2 cellular contexts compared by ENCODE assay signal in genomic region chr22:30881361-30882180, GRCh38.
A peak's percentile ranks its signal among the peaks of the same experiment; 100 is the strongest.
TF ChIP-seq lines count a peak whose summit lies in the region.

No MANE protein-coding gene starts in this region.

TF ChIP-seq in K562, 482 proteins besides CTCF, POLR2A, EP300 and RAD21 (continued from another document and continues in another):
- TF ChIP-seq TBL1XR1 (IDR thresholded peaks at IDR 0.05; ENCODE audit: low read length in 2 of 2) (peak; percentile 15 to 58; a peak in 1 of 4 replicates), NELFE (IDR thresholded peaks at IDR 0.05; ENCODE audit: insufficient read depth, insufficient read length) (no peak), EP400 (IDR thresholded peaks at IDR 0.05) (peak; percentile 74; the same call in 1 of the 2 replicates), NFRKB (IDR thresholded peaks at IDR 0.05; ENCODE audit: low read depth) (no peak), ZNF655 (CRISPR knock-in tag; IDR thresholded peaks at IDR 0.05) (no peak), TAF1 (IDR thresholded peaks at IDR 0.05; ENCODE audit: control insufficient read depth, extremely low read depth, insufficient read depth, low read length, severe bottlenecking) (peak; percentile 65), ZBTB7A (IDR thresholded peaks at IDR 0.05; ENCODE audit: borderline replicate concordance, control insufficient read depth, low read depth, low read length) (peak; percentile 89; the same call in 1 of the 2 replicates), ZNF57 (CRISPR knock-in tag; IDR thresholded peaks at IDR 0.05) (no peak), ZFX (CRISPR knock-in tag; IDR thresholded peaks at IDR 0.05) (peak; percentile 78), KLF10 (CRISPR knock-in tag; IDR thresholded peaks at IDR 0.05) (no peak), SIN3B (IDR thresholded peaks at IDR 0.05; ENCODE audit: low read depth) (no peak), MXI1 (IDR thresholded peaks at IDR 0.05; ENCODE audit: low read depth, low read length) (0 out of 2 replicates have a peak, but pooled peaks have one; percentile 61), ZFP36 (IDR thresholded peaks at IDR 0.05; ENCODE audit: low read depth, low read length, partially characterized antibody) (peak; percentile 11), RB1 (IDR thresholded peaks at IDR 0.05; ENCODE audit: low read depth) (0 out of 2 replicates have a peak, but pooled peaks have one; percentile 24), ZBTB33 (CRISPR knock-in tag; IDR thresholded peaks at IDR 0.05) (no peak), SMARCA4 (IDR thresholded peaks at IDR 0.05) (peak; percentile 70), HMGN3 (IDR thresholded peaks at IDR 0.05; ENCODE audit: borderline replicate concordance, extremely low read depth, insufficient read length, low read depth, low read length) (peak; percentile 94), SP1 (CRISPR knock-in tag; IDR thresholded peaks at IDR 0.05) (0 out of 2 replicates have a peak, but pooled peaks have one; percentile 25), CHD2 (IDR thresholded peaks at IDR 0.05; ENCODE audit: low read depth, low read length) (no peak), CHAMP1 (IDR thresholded peaks at IDR 0.05) (no peak), NR2C1 (IDR thresholded peaks at IDR 0.05) (no peak), NR2C1 (tag; IDR thresholded peaks at IDR 0.05) (no peak), VEZF1 (CRISPR knock-in tag; IDR thresholded peaks at IDR 0.05) (peak; percentile 72), CBX1 (IDR thresholded peaks at IDR 0.05; ENCODE audit: low read depth) (0 out of 2 replicates have a peak, but pooled peaks have one; percentile 36)

TF ChIP-seq in HepG2, 621 proteins besides CTCF, POLR2A, EP300 and RAD21 (continued from another document and continues in another):
- TF ChIP-seq ZNF770 (CRISPR knock-in tag; IDR thresholded peaks at IDR 0.05) = 0 out of 2 replicates have a peak, but pooled peaks have one; percentile 29
- no peak for TF ChIP-seq NFYB (CRISPR knock-in tag; IDR thresholded peaks at IDR 0.05)
- TF ChIP-seq ZBTB10 (CRISPR knock-in tag; IDR thresholded peaks at IDR 0.05; ENCODE audit: borderline replicate concordance) = 0 out of 2 replicates have a peak, but pooled peaks have one; percentile 50
- TF ChIP-seq THAP8 (CRISPR knock-in tag; IDR thresholded peaks at IDR 0.05; ENCODE audit: borderline replicate concordance) = no peak
- TF ChIP-seq GMEB1 (CRISPR knock-in tag; IDR thresholded peaks at IDR 0.05; ENCODE audit: borderline replicate concordance) = peak; percentile 17; the same call in 1 of the 2 replicates
- TF ChIP-seq ZBTB42 (CRISPR knock-in tag; IDR thresholded peaks at IDR 0.05) = 0 out of 2 replicates have a peak, but pooled peaks have one; percentile 33
- TF ChIP-seq ZNF687 (CRISPR knock-in tag; IDR thresholded peaks at IDR 0.05) = peak; percentile 88
- TF ChIP-seq SNAPC2 (CRISPR knock-in tag; IDR thresholded peaks at IDR 0.05) = no peak
- peak; percentile 78 for TF ChIP-seq KDM6A (CRISPR knock-in tag; IDR thresholded peaks at IDR 0.05; ENCODE audit: low read depth)
- no peak for TF ChIP-seq CENPX (CRISPR knock-in tag; IDR thresholded peaks at IDR 0.05)
- TF ChIP-seq MTA3 (CRISPR knock-in tag; IDR thresholded peaks at IDR 0.05) = no peak
- 0 out of 2 replicates have a peak, but pooled peaks have one; percentile 18 for TF ChIP-seq ELF3 (CRISPR knock-in tag; IDR thresholded peaks at IDR 0.05)
- no peak; the same call in 1 of the 2 replicates for TF ChIP-seq NCOR1 (IDR thresholded peaks at IDR 0.05; ENCODE audit: borderline replicate concordance, low read length)
- 0 out of 2 replicates have a peak, but pooled peaks have one; percentile 51 for TF ChIP-seq ZNF563 (CRISPR knock-in tag; IDR thresholded peaks at IDR 0.05)
- TF ChIP-seq IKZF4 (CRISPR knock-in tag; IDR thresholded peaks at IDR 0.05; ENCODE audit: borderline replicate concordance, low read depth, not compliant biosample characterization) = peak; percentile 85
- no peak for TF ChIP-seq KLF12 (CRISPR knock-in tag; IDR thresholded peaks at IDR 0.05; ENCODE audit: borderline replicate concordance)
- TF ChIP-seq ZNF331 (CRISPR knock-in tag; IDR thresholded peaks at IDR 0.05) = peak; percentile 49; the same call in 1 of the 2 replicates
- TF ChIP-seq ZFP82 (CRISPR knock-in tag; IDR thresholded peaks at IDR 0.05; ENCODE audit: borderline replicate concordance) = no peak
- no peak for TF ChIP-seq ZNF17 (CRISPR knock-in tag; IDR thresholded peaks at IDR 0.05)
- TF ChIP-seq ZNF20 (CRISPR knock-in tag; IDR thresholded peaks at IDR 0.05) = no peak
- no peak for TF ChIP-seq FOXP4 (CRISPR knock-in tag; IDR thresholded peaks at IDR 0.05)
- TF ChIP-seq ZNF609 (CRISPR knock-in tag; IDR thresholded peaks at IDR 0.05; ENCODE audit: borderline replicate concordance) = peak; percentile 26; the same call in 1 of the 2 replicates
- peak; percentile 41; the same call in 1 of the 2 replicates for TF ChIP-seq ATF3 (CRISPR knock-in tag; IDR thresholded peaks at IDR 0.05)
- peak; percentile 93 for TF ChIP-seq HNF4A (CRISPR knock-in tag; IDR thresholded peaks at IDR 0.05)
- TF ChIP-seq RORA (CRISPR knock-in tag; IDR thresholded peaks at IDR 0.05) = no peak
- 0 out of 2 replicates have a peak, but pooled peaks have one; percentile 13 for TF ChIP-seq GATAD1 (CRISPR knock-in tag; IDR thresholded peaks at IDR 0.05)
- no peak for TF ChIP-seq ZNF30 (CRISPR knock-in tag; IDR thresholded peaks at IDR 0.05)
